2 cellular contexts compared by ENCODE assay signal in genomic region chr19:31334101-31334848, GRCh38.
TF ChIP-seq lines count a peak whose summit lies in the region.

No MANE protein-coding gene starts in this region.

TF ChIP-seq in GM23338, 12 proteins besides CTCF, POLR2A, EP300 and RAD21:
- TF ChIP-seq ZNF331 (CRISPR knock-in tag; IDR thresholded peaks at IDR 0.05; ENCODE audit: low read depth) (no peak), EZH2 (IDR thresholded peaks at IDR 0.05; ENCODE audit: low read depth, unreplicated experiment) (no peak), JUNB (IDR thresholded peaks at IDR 0.05; ENCODE audit: unreplicated experiment) (no peak), STAT1 (IDR thresholded peaks at IDR 0.05; ENCODE audit: unreplicated experiment) (no peak), CREB1 (CRISPR knock-in tag; IDR thresholded peaks at IDR 0.05; ENCODE audit: low read depth) (no peak), NANOG (IDR thresholded peaks at IDR 0.05; ENCODE audit: borderline replicate concordance) (no peak), ZNF462 (CRISPR knock-in tag; IDR thresholded peaks at IDR 0.05) (no peak), ETS1 (IDR thresholded peaks at IDR 0.05) (no peak), POLR2AphosphoS5 (IDR thresholded peaks at IDR 0.05; ENCODE audit: low read depth) (no peak), ZNF114 (CRISPR knock-in tag; IDR thresholded peaks at IDR 0.05) (no peak), REST (IDR thresholded peaks at IDR 0.05; ENCODE audit: unreplicated experiment) (no peak), EZH2phosphoT487 (IDR thresholded peaks at IDR 0.05; ENCODE audit: unreplicated experiment) (no peak)

TF ChIP-seq in H1, 55 proteins besides CTCF, POLR2A, EP300 and RAD21:
- TF ChIP-seq CHD7 (IDR thresholded peaks at IDR 0.05; ENCODE audit: insufficient replicate concordance, low read length) = no peak
- no peak for TF ChIP-seq EGR1 (IDR thresholded peaks at IDR 0.05; ENCODE audit: borderline replicate concordance, low read depth, low read length)
- no peak for TF ChIP-seq RFX5 (IDR thresholded peaks at IDR 0.05; ENCODE audit: borderline replicate concordance, low read depth, low read length)
- no peak for TF ChIP-seq RNF2 (IDR thresholded peaks at IDR 0.05; ENCODE audit: borderline replicate concordance, low read depth, low read length, missing control alignments, poor library complexity, severe bottlenecking)
- TF ChIP-seq KDM1A (IDR thresholded peaks at IDR 0.05; ENCODE audit: borderline replicate concordance, low read length) = no peak
- TF ChIP-seq CEBPB (IDR thresholded peaks at IDR 0.05; ENCODE audit: low read depth, low read length) = 0 out of 2 replicates have a peak, but pooled peaks have one; percentile 8
